Comparison of ENCODE assay signal across 8 cellular contexts in the genomic region with DNA sequence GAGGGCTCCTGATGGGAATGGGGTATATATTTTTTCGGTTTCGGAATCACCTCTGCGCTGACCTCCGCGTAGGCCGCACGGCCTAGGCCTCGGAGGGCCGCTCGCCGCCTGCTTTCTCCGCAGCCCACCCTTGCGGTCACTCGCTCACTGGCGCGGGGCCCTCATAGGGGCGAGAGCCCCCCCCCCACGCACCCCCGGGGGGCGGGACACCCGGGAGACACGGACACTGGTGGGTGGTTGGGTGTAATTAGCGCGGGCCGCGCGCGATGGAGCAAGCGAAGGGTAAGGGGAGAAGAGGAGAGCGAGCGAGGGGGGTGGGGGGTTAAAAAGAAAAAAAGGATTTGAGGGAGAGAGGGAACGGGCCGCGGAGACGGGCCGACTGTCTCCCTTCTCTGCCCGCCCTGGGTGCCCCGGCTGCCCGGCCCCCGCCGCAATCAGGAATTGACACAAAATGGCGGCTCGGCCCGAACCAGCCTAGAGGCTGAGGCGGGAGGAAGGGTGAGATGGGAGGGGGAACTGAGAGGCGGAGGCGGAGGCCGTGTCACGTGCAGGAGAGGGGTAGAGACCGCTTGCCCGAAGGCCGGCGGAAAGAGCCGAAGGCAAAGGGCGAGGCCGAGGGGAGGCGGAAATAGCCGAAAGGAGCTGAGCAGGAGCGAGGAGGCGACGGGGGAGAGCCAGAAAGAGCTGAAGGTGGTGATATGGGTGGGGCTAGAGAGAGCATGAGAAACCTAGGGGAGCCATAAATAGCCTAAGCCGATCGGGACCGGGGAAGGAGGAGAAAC. TPM values are rescaled to one million over a fixed set of nuclear protein-coding genes. Genes with fewer than 3 reads are reported as not detected.
DNase-seq lines count a peak whose midpoint lies in the region; ATAC-seq and TF ChIP-seq lines count a peak whose summit lies in the region.

No MANE protein-coding gene starts in this region.

- peaks cover 6% of the 10 kb centered on the region; the same call in 1 of the 2 replicates for H3K27me3 Mint-ChIP-seq in H9 (ENCODE audit: low read depth)
- H3K27me3 Mint-ChIP-seq in natural killer cell treated with Interleukin-12 subunit alpha and Interleukin-12 subunit beta and Interleukin-15 and Interleukin-18, amount 100 ng/mL, for 72 hours: no peaks in the 10 kb centered on the region

- H3K23me2 ChIP-seq in H9 (ENCODE audit: insufficient read length, low read depth, low read length, poor library complexity, severe bottlenecking): peaks cover 25% of the 10 kb centered on the region

- H2BK5ac ChIP-seq in H9 (ENCODE audit: insufficient read length, low read length): peak overlapping the region; percentile 98

- peak overlapping the region; percentile 98 for H3K4ac ChIP-seq in H9 (ENCODE audit: low read depth, low read length)

- H2BK20ac ChIP-seq in H9 (ENCODE audit: low read depth, low read length, poor library complexity, severe bottlenecking): peak overlapping the region; percentile 49

- peak overlapping the region; percentile 99 for H4K91ac ChIP-seq in H9 (ENCODE audit: insufficient read length, low read depth, low read length)

- H3K4me1 ChIP-seq in ES-I3 (ENCODE audit: insufficient read depth, low read length) (peaks cover 29% of the 10 kb centered on the region), H9 (ENCODE audit: insufficient read depth, low read length) (peaks cover 7% of the 10 kb centered on the region; the same call in 1 of the 2 replicates)

- WGBS in H9 (ENCODE audit: extremely low coverage, insufficient read length, low lambda C conversion rate): no CpG with 5 or more reads among the region's 64 CpGs

- peak overlapping the region; percentile 91 to 98 for H3K4me3 Mint-ChIP-seq in H9
- peak overlapping the region; percentile 98 for H3K4me3 Mint-ChIP-seq in natural killer cell treated with Interleukin-12 subunit alpha and Interleukin-12 subunit beta and Interleukin-15 and Interleukin-18, amount 100 ng/mL, for 72 hours

- H3K36me3 ChIP-seq in ES-I3 (ENCODE audit: insufficient read depth, low read length): peaks cover 7% of the 10 kb centered on the region; the same call in 1 of the 2 replicates

- H2BK12ac ChIP-seq in H9 (ENCODE audit: insufficient read length, low read depth, low read length): peak overlapping the region; percentile 63

- H2AFZ ChIP-seq in H9 (ENCODE audit: low read length): no peak overlapping the region

- H3K4me2 ChIP-seq in H9 (ENCODE audit: insufficient read depth, insufficient read length, low read length): peak overlapping the region; percentile 61

- H2AK5ac ChIP-seq in H9 (ENCODE audit: insufficient read length, low read length): no peak overlapping the region

- H3K27ac ChIP-seq in H9 (ENCODE audit: insufficient read length, low read depth, low read length): peak overlapping the region; percentile 88

- H4K20me1 ChIP-seq in H9 (ENCODE audit: control insufficient read depth, insufficient read depth, insufficient read length): no peaks in the 10 kb centered on the region

- TF ChIP-seq CTCF in H9 (conservative IDR thresholded peaks at IDR 0.05) (no peak), fibroblast of pulmonary artery (IDR thresholded peaks at IDR 0.05; ENCODE audit: low read length, missing control alignments) (no peak)

- H3K18ac ChIP-seq in H9 (ENCODE audit: insufficient read length, low read depth, low read length): peak overlapping the region; percentile 99

- peaks cover 32 to 38% of the 10 kb centered on the region in 2 experiments for H3K4me1 Mint-ChIP-seq in H9
- H3K4me1 Mint-ChIP-seq in natural killer cell treated with Interleukin-12 subunit alpha and Interleukin-12 subunit beta and Interleukin-15 and Interleukin-18, amount 100 ng/mL, for 72 hours (ENCODE audit: low read depth in 2 of 2): peaks cover 36 to 39% of the 10 kb centered on the region in 2 donors

- H3K23ac ChIP-seq in H9 (ENCODE audit: insufficient read length, low read depth, low read length): no peak overlapping the region

- no peaks in the 10 kb centered on the region for H3K9me3 ChIP-seq in ES-I3 (ENCODE audit: control insufficient read depth, insufficient read depth, low read length)
- no peaks in the 10 kb centered on the region for H3K9me3 ChIP-seq in H9 (ENCODE audit: control insufficient read depth, low read depth, low read length)

- H3K79me1 ChIP-seq in H9 (ENCODE audit: insufficient read depth, low read depth, low read length, poor library complexity, severe bottlenecking): no peaks in the 10 kb centered on the region

- H3K14ac ChIP-seq in H9 (ENCODE audit: insufficient read depth, low read length): peak overlapping the region; percentile 98

- H3K79me2 ChIP-seq in H9 (ENCODE audit: insufficient read depth, low read length): peaks cover 2% of the 10 kb centered on the region; the same call in 1 of the 2 replicates

- H3K4me3 ChIP-seq in fibroblast of pulmonary artery (replicated peaks; ENCODE audit: low read depth, low read length): peak overlapping the region; percentile 98

- H4K8ac ChIP-seq in H9 (replicated peaks; ENCODE audit: insufficient read length, low read depth, low read length): no peak overlapping the region

- TF ChIP-seq POLR2A in Raji (IDR thresholded peaks at IDR 0.05; ENCODE audit: insufficient read depth, low read depth, low read length): peak; percentile 55

- H4K5ac ChIP-seq in H9 (ENCODE audit: insufficient read length, low read depth, low read length): peak overlapping the region; percentile 98

- H3K36me3 Mint-ChIP-seq in H9 (ENCODE audit: insufficient read depth in 1 of 3, low read depth in 3 of 3): peaks cover 15 to 27% (median 21%) of the 10 kb centered on the region in 3 experiments
- H3K36me3 Mint-ChIP-seq in natural killer cell treated with Interleukin-12 subunit alpha and Interleukin-12 subunit beta and Interleukin-15 and Interleukin-18, amount 100 ng/mL, for 72 hours: peaks cover 26% of the 10 kb centered on the region

- 0 out of 2 replicates have a peak overlapping the region, but pooled peaks have one; percentile 15 for H2BK15ac ChIP-seq in H9 (ENCODE audit: low read depth, low read length)

- peak overlapping the region; percentile 99 to 100 (median 100) for H3K27ac Mint-ChIP-seq in H9
- H3K27ac Mint-ChIP-seq in natural killer cell treated with Interleukin-12 subunit alpha and Interleukin-12 subunit beta and Interleukin-15 and Interleukin-18, amount 100 ng/mL, for 72 hours: peak overlapping the region; percentile 98 to 100

- no peaks in the 10 kb centered on the region; a peak in 1 of 5 replicates for H3K9me3 Mint-ChIP-seq in H9
- no peaks in the 10 kb centered on the region for H3K9me3 Mint-ChIP-seq in natural killer cell treated with Interleukin-12 subunit alpha and Interleukin-12 subunit beta and Interleukin-15 and Interleukin-18, amount 100 ng/mL, for 72 hours

- peak; percentile 91 to 92 for ATAC-seq in natural killer cell treated with Interleukin-12 subunit alpha and Interleukin-12 subunit beta and Interleukin-15 and Interleukin-18, amount 100 ng/mL, for 72 hours

- peak overlapping the region; percentile 46 for H3T11ph ChIP-seq in H9 (ENCODE audit: low read length)

- DNase-seq in H9 (peak; percentile 100), M059J (ENCODE audit: low read depth) (peak; percentile 99), fibroblast of pulmonary artery (ENCODE audit: low read depth) (peak; percentile 99)
- DNase-seq in activated effector memory CD4-positive, alpha-beta T cell treated with anti-CD3 and anti-CD28 coated beads, Interleukin-2, amount 50 U/mL, for 16 hours: peak; percentile 100
- DNase-seq in natural killer cell treated with Interleukin-12 subunit alpha and Interleukin-12 subunit beta and Interleukin-15 and Interleukin-18, amount 100 ng/mL, for 72 hours (ENCODE audit: low spot score): peak; percentile 100
- peak; percentile 99 for DNase-seq in stimulated activated naive CD4-positive, alpha-beta T cell treated with Interleukin-2 at 50 U/mL for 16 hours (lab: John Stamatoyannopoulos, UW)

- H3K56ac ChIP-seq in H9 (ENCODE audit: insufficient read length, low read depth, low read length): peak overlapping the region; percentile 60

- no peaks in the 10 kb centered on the region for H3K27me3 ChIP-seq in H9 (ENCODE audit: insufficient read depth, low read length)

- peak overlapping the region; percentile 93 for H2BK120ac ChIP-seq in H9 (ENCODE audit: low read depth, low read length, poor library complexity, severe bottlenecking)

- H3K9ac ChIP-seq in ES-I3 (ENCODE audit: low read depth, low read length) (peak overlapping the region; percentile 90), H9 (ENCODE audit: extremely low read depth, insufficient read length, low read length) (peak overlapping the region; percentile 92)

RNA-seq across cellular contexts. Expression of gene ZC3H4, which starts 0.7 kb away (rescaled TPM):
- total RNA-seq in H9 (2021): 105 and 109 TPM in 2 replicates
- 4.5 and 11.2 TPM in 2 replicates for total RNA-seq in M059J (2014; rRNA removed; shearing (Covaris generic))
- total RNA-seq in natural killer cell treated with Interleukin-12 subunit alpha and Interleukin-12 subunit beta and Interleukin-15 and Interleukin-18, amount 100 ng/mL, for 72 hours: 100 to 1,000 TPM; 150 to 169 TPM

RNA-seq across cellular contexts. Expression of gene SAE1, which starts 17.8 kb away (rescaled TPM):
- 232 and 234 TPM in 2 replicates for total RNA-seq in H9 (2021)
- 238 and 270 TPM in 2 replicates for total RNA-seq in M059J (2014; rRNA removed; shearing (Covaris generic))
- 100 to 1,000 TPM in 1 of 2 donors, 10 to 100 TPM in 1; 95.6 to 158 TPM for total RNA-seq in natural killer cell treated with Interleukin-12 subunit alpha and Interleukin-12 subunit beta and Interleukin-15 and Interleukin-18, amount 100 ng/mL, for 72 hours

Comparison
In these comparisons a context has a peak if more than half of its experiments do, and no peak if none do; other contexts are left out.
1. Peak in every context shown above with its lines: DNase-seq, ATAC-seq, H3K4me3 ChIP-seq and H3K27ac ChIP-seq.